Comparison of ENCODE assay signal across 10 cellular contexts in the genomic region with DNA sequence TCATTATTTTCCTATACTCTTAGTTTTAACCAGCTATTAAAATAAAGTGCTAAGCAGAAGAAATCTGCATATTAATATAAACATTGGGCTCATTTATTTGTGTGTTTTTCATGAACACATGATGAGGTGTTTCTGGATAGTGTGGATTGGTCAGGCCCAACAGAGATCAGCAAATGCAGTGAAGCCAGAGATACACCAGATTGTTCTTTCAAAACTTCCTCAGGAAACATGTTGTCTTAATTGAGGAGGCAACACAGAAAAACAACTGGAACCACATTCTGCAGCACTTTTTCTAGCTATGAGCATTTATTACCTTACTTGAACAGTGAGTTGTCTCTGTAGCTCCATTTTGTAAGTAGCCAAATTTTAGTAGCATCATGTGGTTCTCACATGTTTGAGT.
"Had no signal": no experiment of that assay in that cellular context is flagged by ENCODE, and none has a peak within 500 bp of the region (broad histone marks: within the 10 kb centered on the region; RNA-seq: fewer than 3 reads in every experiment).

No MANE protein-coding gene starts in this region.

- H3K27ac Mint-ChIP-seq: GM23338, H9, HFFc6 had no signal

- H3K4me3 Mint-ChIP-seq: GM23338, H9, HFFc6 had no signal

- FAIRE-seq: H1, H54, HTR-8/SVneo, K562 had no signal

- H3K4me2 ChIP-seq: GM23338 had no signal

- H3K9me3 Mint-ChIP-seq: GM23338, H9, HFFc6 had no signal

- H2AFZ ChIP-seq: GM23338 had no signal

- DNase-seq: H9, HCEC 1CT, HFFc6, IMR-90, KG1 had no signal

- H3K4me3 ChIP-seq: GM23338, K562 had no signal

- ATAC-seq: GM23338, K562 had no signal
